ENCODE assay signal across 9 cellular contexts in genomic region chr19:17553256-17553655, GRCh38. TPM values are rescaled to one million over a fixed set of nuclear protein-coding genes. Genes with fewer than 3 reads are reported as not detected.
A peak's percentile ranks its signal among the peaks of the same experiment; 100 is the strongest.
DNase-seq lines count a peak whose midpoint lies in the region; ATAC-seq, FAIRE-seq and TF ChIP-seq lines count a peak whose summit lies in the region.
"Had no signal": no experiment of that assay in that cellular context is flagged by ENCODE, and none has a peak within 500 bp of the region (broad histone marks: within the 10 kb centered on the region; RNA-seq: fewer than 3 reads in every experiment).

No MANE protein-coding gene starts in this region.

- H3K27ac ChIP-seq in HepG2 (ENCODE audit: extremely low read length, insufficient read depth, low read length) = no peak overlapping the region
- no peak overlapping the region for H3K27ac ChIP-seq in CD4-positive, alpha-beta T cell (ENCODE audit: low read depth, low read length)

- H3K9me3 Mint-ChIP-seq in CD4-positive, alpha-beta T cell = no peaks in the 10 kb centered on the region

- peaks cover 40% of the 10 kb centered on the region for H3K4me1 ChIP-seq in HepG2 (ENCODE audit: insufficient read depth, low read length)

- no peak for TF ChIP-seq CTCF in HepG2 (CRISPR knock-in tag; IDR thresholded peaks at IDR 0.05)
- TF ChIP-seq CTCF in CD4-positive, alpha-beta T cell (IDR thresholded peaks at IDR 0.05) = no peak

- CTCF ChIA-PET in HepG2 (lab: Yijun Ruan, JAX; ENCODE audit: low intra/inter-chr PET ratio, low total read pairs) = no interaction called here
- CTCF ChIA-PET in CD4-positive, alpha-beta T cell (lab: Charles Lee) = interaction anchor here (0.8 to 1.4 kb wide), 2 partner anchors 10 to 57 kb away, joined by 3 to 7 read pairs; no protein-coding TSS in a partner anchor

- peak; percentile 83 for DNase-seq in AG20443 (ENCODE audit: low spot score)
- DNase-seq in MV-4-11 (lab: John Stamatoyannopoulos, UW) = peak; percentile 86
- peak; percentile 72 for DNase-seq in astrocyte of the hippocampus (ENCODE audit: low read depth, low spot score)
- no peak for DNase-seq in HepG2 (ENCODE audit: low spot score)
- DNase-seq in urothelium cell line (ENCODE audit: low spot score) = peak; percentile 52
- no peak for DNase-seq in NOMO-1 (lab: John Stamatoyannopoulos, UW; ENCODE audit: unreplicated experiment in 2 of 2)
- DNase-seq in CD4-positive, alpha-beta T cell = no peak

- intact Hi-C loops in HepG2 (cut with micrococcal nuclease; ENCODE audit: unreplicated experiment) = no loop called here
- intact Hi-C loops in CD4-positive, alpha-beta T cell (cut with DNase I, micrococcal nuclease) = loop anchor here in 1 of 2 experiments (10.0 kb wide), 1 partner anchor 58 kb away; no protein-coding TSS in a partner anchor

- in situ Hi-C loops in HepG2 (cut with HindIII; ENCODE audit: extremely low pct_ligation_motif_present, low pct_unique_long_range_greater_than_20kb) = no loop called here

- no peak for TF ChIP-seq POLR2A in HepG2 (IDR thresholded peaks at IDR 0.05; ENCODE audit: insufficient read depth in 1 of 2, low read depth in 2 of 2, low read length in 2 of 2)

- 29% methylated on average over 7 of the region's 7 CpGs for WGBS in HepG2 (ENCODE audit: low lambda C conversion rate)

- H4K20me1 ChIP-seq in HepG2 (ENCODE audit: insufficient read depth, low read length) = no peaks in the 10 kb centered on the region

- TF ChIP-seq EP300 in HepG2 (IDR thresholded peaks at IDR 0.05; ENCODE audit: low read depth in 2 of 2, low read length in 2 of 2) = no peak
- TF ChIP-seq EP300 in HepG2 (CRISPR knock-in tag; IDR thresholded peaks at IDR 0.05; ENCODE audit: borderline replicate concordance) = no peak

- H3K4me2 ChIP-seq in HepG2 (ENCODE audit: low read depth, low read length) = peak overlapping the region; percentile 24

- peaks cover 17% of the 10 kb centered on the region for H3K4me1 Mint-ChIP-seq in CD4-positive, alpha-beta T cell (ENCODE audit: low read depth)

- no peaks in the 10 kb centered on the region for H3K27me3 ChIP-seq in HepG2 (ENCODE audit: control insufficient read depth in 1 of 2, insufficient read depth in 2 of 2, low read length in 2 of 2)
- no peaks in the 10 kb centered on the region for H3K27me3 ChIP-seq in CD4-positive, alpha-beta T cell (ENCODE audit: control insufficient read depth, insufficient read depth, low read length)

- ATAC-seq in HepG2 (no peak), GM18519 (IDR thresholded peaks at IDR 0.05; ENCODE audit: low FRiP score, unreplicated experiment) (no peak)
- no peak for ATAC-seq in CD4-positive, alpha-beta T cell (ENCODE audit: poor library complexity)

- BruUV-seq in HepG2 (replicated peaks; lab: Mats Ljungman, UMichigan) = no TSS peak

- no peak overlapping the region for H3K4me3 ChIP-seq in HepG2 (replicated peaks in 1 of 3; ENCODE audit: insufficient read depth in 1 of 3, low read depth in 2 of 3, low read length in 3 of 3)

- no peak overlapping the region for H3K4me3 Mint-ChIP-seq in CD4-positive, alpha-beta T cell
- H3K4me3 Mint-ChIP-seq: activated naive CD8-positive, alpha-beta T cell had no signal

- no peaks in the 10 kb centered on the region for H3K9me3 ChIP-seq in HepG2 (ENCODE audit: low read length)
- no peaks in the 10 kb centered on the region for H3K9me3 ChIP-seq in CD4-positive, alpha-beta T cell (ENCODE audit: control insufficient read depth, low read length)

- H3K36me3 Mint-ChIP-seq in CD4-positive, alpha-beta T cell (ENCODE audit: low read depth) = no peaks in the 10 kb centered on the region
- H3K36me3 Mint-ChIP-seq: activated naive CD8-positive, alpha-beta T cell had no signal

- no peaks in the 10 kb centered on the region for H3K27me3 Mint-ChIP-seq in CD4-positive, alpha-beta T cell
- H3K27me3 Mint-ChIP-seq: activated naive CD8-positive, alpha-beta T cell had no signal

- no peak for TF ChIP-seq RAD21 in HepG2 (CRISPR knock-in tag; IDR thresholded peaks at IDR 0.05)

- H3K9ac ChIP-seq in HepG2 (ENCODE audit: insufficient read depth, low read depth, low read length) = no peak overlapping the region

- 0 out of 5 replicates have a peak, but pooled peaks cover 0 to 3% of the 10 kb centered on the region in 2 experiments for H3K36me3 ChIP-seq in HepG2 (replicated peaks in 1 of 2; ENCODE audit: control insufficient read depth in 1 of 2, insufficient read depth in 2 of 2, low read length in 2 of 2)

- FAIRE-seq in HepG2 (lab: Jason Lieb, UNC) (no peak), urothelium cell line (lab: Jason Lieb, UNC) (no peak)

- no peak overlapping the region for H3K27ac Mint-ChIP-seq in CD4-positive, alpha-beta T cell
- H3K27ac Mint-ChIP-seq: activated naive CD8-positive, alpha-beta T cell had no signal

- H3K79me2 ChIP-seq in HepG2 (ENCODE audit: insufficient read depth, low read length) = peaks cover 15% of the 10 kb centered on the region

- H2AFZ ChIP-seq in HepG2 (ENCODE audit: low read length) = no peak overlapping the region

- POLR2A ChIA-PET in HepG2 (lab: Yijun Ruan, JAX) = interaction anchor here (1.2 kb wide), 1 partner anchor 42 kb away, joined by 6 read pairs; the partner anchor contains the start of gene PGLS
- POLR2A ChIA-PET in CD4-positive, alpha-beta T cell (lab: Charles Lee) = interaction anchor here (0.7 to 1.3 kb wide), 4 partner anchors 16 to 327 kb away, joined by 3 to 6 read pairs (median 3); partner anchors contain the start of gene OCEL1

TF ChIP-seq in HepG2, 621 proteins besides CTCF, POLR2A, EP300 and RAD21:
- TF ChIP-seq CBX1 (IDR thresholded peaks at IDR 0.05; ENCODE audit: low read depth) (no peak), ETV5 (CRISPR knock-in tag; IDR thresholded peaks at IDR 0.05; ENCODE audit: borderline replicate concordance) (peak; percentile 34; the same call in 1 of the 2 replicates)

RNA-seq across cellular contexts. Expression of gene COLGALT1, which starts 2.2 kb away (rescaled TPM):
- total RNA-seq in HepG2 (2016; rRNA removed; fragmentation: Illumina TruSeq; extraction: Trizol) = 33.3 and 58.0 TPM in 2 replicates
- total RNA-seq in HepG2 (2016; cell fraction: cytosol; rRNA removed; fragmentation: Illumina TruSeq; extraction: Trizol; ENCODE audit: low read depth) = 9.3 and 10.3 TPM in 2 replicates
- total RNA-seq in HepG2 (2016; cell fraction: insoluble cytoplasmic fraction; rRNA removed; fragmentation: Illumina TruSeq; extraction: Trizol) = 33.6 and 57.7 TPM in 2 replicates
- total RNA-seq in HepG2 (2016; cell fraction: membrane; rRNA removed; fragmentation: Illumina TruSeq; extraction: Trizol) = 32.5 and 35.6 TPM in 2 replicates
- 53.1 and 65.6 TPM in 2 replicates for total RNA-seq in HepG2 (2016; cell fraction: nucleus; rRNA removed; fragmentation: Illumina TruSeq; extraction: Trizol)
- 196 and 211 TPM in 2 replicates for polyA plus RNA-seq in HepG2 (2011; rRNA removed)
- 111 and 141 TPM in 2 replicates for polyA plus RNA-seq in HepG2 (2011; cell fraction: cytosol; rRNA removed)
- polyA plus RNA-seq in HepG2 (2011; cell fraction: nucleus; rRNA removed) = 153 and 157 TPM in 2 replicates
- 58.7 and 87.4 TPM in 2 replicates for polyA plus RNA-seq in HepG2 (2012)
- 9.2 and 9.8 TPM in 2 replicates for polyA plus RNA-seq in HepG2 (2016; cell fraction: cytosol; fragmentation: Illumina TruSeq; extraction: Trizol; ENCODE audit: low read depth)
- polyA plus RNA-seq in HepG2 (2016; cell fraction: insoluble cytoplasmic fraction; fragmentation: Illumina TruSeq; extraction: Trizol; ENCODE audit: low read depth) = 35.7 and 38.2 TPM in 2 replicates
- polyA plus RNA-seq in HepG2 (2016; cell fraction: membrane; fragmentation: Illumina TruSeq; extraction: Trizol; ENCODE audit: low read depth) = 23.4 and 28.7 TPM in 2 replicates
- 111 TPM in 2 replicates for polyA plus RNA-seq in HepG2 (2016; cell fraction: nucleus; fragmentation: Illumina TruSeq; extraction: Trizol; ENCODE audit: insufficient read depth, low read depth)
- 360 and 644 TPM in 2 replicates for polyA minus RNA-seq in HepG2 (2011; rRNA and poly(A)+ RNA removed; ENCODE audit: low replicate concordance)
- 74.1 and 77.3 TPM in 2 replicates for polyA minus RNA-seq in HepG2 (2011; cell fraction: cytosol; rRNA and poly(A)+ RNA removed)
- 32.0 and 33.2 TPM in 2 replicates for polyA minus RNA-seq in HepG2 (2011; cell fraction: nucleus; rRNA and poly(A)+ RNA removed)
- 10 to 100 TPM; 30.3 to 30.6 TPM for total RNA-seq in CD4-positive, alpha-beta T cell

RNA-seq across cellular contexts. Expression of gene PGLS, which starts 41.8 kb away (rescaled TPM):
- total RNA-seq in HepG2 (2016; rRNA removed; fragmentation: Illumina TruSeq; extraction: Trizol) = 33.8 and 36.7 TPM in 2 replicates
- 28.7 and 30.6 TPM in 2 replicates for total RNA-seq in HepG2 (2016; cell fraction: cytosol; rRNA removed; fragmentation: Illumina TruSeq; extraction: Trizol; ENCODE audit: low read depth)
- 31.6 and 33.6 TPM in 2 replicates for total RNA-seq in HepG2 (2016; cell fraction: insoluble cytoplasmic fraction; rRNA removed; fragmentation: Illumina TruSeq; extraction: Trizol)
- 36.0 and 41.5 TPM in 2 replicates for total RNA-seq in HepG2 (2016; cell fraction: membrane; rRNA removed; fragmentation: Illumina TruSeq; extraction: Trizol)
- total RNA-seq in HepG2 (2016; cell fraction: nucleus; rRNA removed; fragmentation: Illumina TruSeq; extraction: Trizol) = 18.4 and 23.5 TPM in 2 replicates
- polyA plus RNA-seq in HepG2 (2011; rRNA removed) = 43.8 and 49.1 TPM in 2 replicates
- 33.3 and 59.8 TPM in 2 replicates for polyA plus RNA-seq in HepG2 (2011; cell fraction: cytosol; rRNA removed)
- 74.2 and 74.7 TPM in 2 replicates for polyA plus RNA-seq in HepG2 (2011; cell fraction: nucleus; rRNA removed)
- 26.9 and 37.3 TPM in 2 replicates for polyA plus RNA-seq in HepG2 (2012)
- polyA plus RNA-seq in HepG2 (2016; cell fraction: cytosol; fragmentation: Illumina TruSeq; extraction: Trizol; ENCODE audit: low read depth) = 48.8 and 52.7 TPM in 2 replicates
- polyA plus RNA-seq in HepG2 (2016; cell fraction: insoluble cytoplasmic fraction; fragmentation: Illumina TruSeq; extraction: Trizol; ENCODE audit: low read depth) = 50.4 and 56.4 TPM in 2 replicates
- 55.3 and 57.7 TPM in 2 replicates for polyA plus RNA-seq in HepG2 (2016; cell fraction: membrane; fragmentation: Illumina TruSeq; extraction: Trizol; ENCODE audit: low read depth)
- 47.8 and 49.3 TPM in 2 replicates for polyA plus RNA-seq in HepG2 (2016; cell fraction: nucleus; fragmentation: Illumina TruSeq; extraction: Trizol; ENCODE audit: insufficient read depth, low read depth)
- 83.1 and 129 TPM in 2 replicates for polyA minus RNA-seq in HepG2 (2011; rRNA and poly(A)+ RNA removed; ENCODE audit: low replicate concordance)
- 36.2 and 38.6 TPM in 2 replicates for polyA minus RNA-seq in HepG2 (2011; cell fraction: cytosol; rRNA and poly(A)+ RNA removed)
- 19.7 and 23.1 TPM in 2 replicates for polyA minus RNA-seq in HepG2 (2011; cell fraction: nucleus; rRNA and poly(A)+ RNA removed)
- 10 to 100 TPM; 41.5 to 44.6 TPM for total RNA-seq in CD4-positive, alpha-beta T cell

Comparison
In these comparisons a context has a peak if more than half of its experiments do, and no peak if none do; other contexts are left out.
1. DNase-seq: peak in AG20443 (single experiment), MV-4-11 (single experiment), astrocyte of the hippocampus (single experiment) and urothelium cell line (single experiment); none in HepG2 (single experiment), NOMO-1 (0 of 2) and CD4-positive, alpha-beta T cell (0 of 10).